8 cellular contexts compared by ENCODE assay signal in the genomic region with DNA sequence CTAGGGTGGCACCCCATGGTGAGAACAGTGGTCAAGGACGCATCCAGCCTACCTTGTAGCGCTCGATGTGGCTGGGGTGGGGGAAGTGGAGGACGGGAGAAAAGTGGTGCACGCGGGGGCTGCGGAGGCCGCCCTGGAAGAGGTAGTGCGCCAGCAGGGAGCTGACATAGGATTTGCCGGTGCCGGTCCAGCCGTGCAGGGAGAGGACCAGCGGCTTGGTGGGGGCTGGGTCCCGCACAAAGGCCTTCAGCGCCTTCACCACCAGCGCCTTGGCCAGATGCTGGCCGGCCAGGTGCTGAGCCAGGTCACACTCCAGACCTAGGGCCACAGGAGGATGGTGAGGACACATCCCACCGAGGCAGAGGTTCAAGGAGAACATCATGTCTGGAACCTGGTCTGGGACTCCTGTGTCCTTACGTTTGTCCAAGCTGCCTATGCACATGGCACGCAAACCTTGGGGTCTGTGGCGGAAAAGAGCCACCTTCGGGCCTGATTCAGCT. TPM values are rescaled to one million over a fixed set of nuclear protein-coding genes. Genes with fewer than 3 reads are reported as not detected.
DNase-seq lines count a peak whose midpoint lies in the region; FAIRE-seq and TF ChIP-seq lines count a peak whose summit lies in the region.

No MANE protein-coding gene starts in this region.

- peaks cover 4% of the 10 kb centered on the region for H3K4me1 ChIP-seq in ectodermal cell (ENCODE audit: control insufficient read depth, insufficient read depth, low read length)

- TF ChIP-seq CTCF in CD14-positive monocyte (IDR thresholded peaks at IDR 0.05) = no peak
- no peak for TF ChIP-seq CTCF in NB4 (IDR thresholded peaks at IDR 0.05; ENCODE audit: low read depth, low read length)
- no peak for TF ChIP-seq CTCF in neural cell (IDR thresholded peaks at IDR 0.05; ENCODE audit: poor library complexity, severe bottlenecking)

- no peak for FAIRE-seq in RCC 7860 (lab: Jason Lieb, UNC)

- WGBS in ectodermal cell, 2 experiments = 65 to 66% methylated on average over 22 of the region's 22 CpGs

- no peaks in the 10 kb centered on the region for H4K20me1 ChIP-seq in neural cell (ENCODE audit: insufficient read depth)

- H3K79me2 ChIP-seq in neural cell (replicated peaks; ENCODE audit: insufficient read depth, low read length) = peaks cover 3% of the 10 kb centered on the region

- peak overlapping the region; percentile 95 for H3K9ac ChIP-seq in neural cell (ENCODE audit: low read length)

- peak overlapping the region; percentile 64 for H3K4me2 ChIP-seq in neural cell (ENCODE audit: low read length)

- peak overlapping the region; percentile 55 for H3K4me3 ChIP-seq in NB4 (ENCODE audit: low read depth, low read length)
- peak overlapping the region; percentile 70 for H3K4me3 ChIP-seq in ectodermal cell (ENCODE audit: insufficient read depth, low read depth, low read length)
- peak overlapping the region; percentile 90 for H3K4me3 ChIP-seq in neural cell (ENCODE audit: low read length)

- no peak for TF ChIP-seq POLR2A in NB4 (IDR thresholded peaks at IDR 0.05; ENCODE audit: extremely low read depth, insufficient read length)

- TF ChIP-seq EP300 in neural cell (conservative IDR thresholded peaks at IDR 0.05; ENCODE audit: poor library complexity, severe bottlenecking) = no peak

- H3K4me1 Mint-ChIP-seq in CD14-positive monocyte = peaks cover 17% of the 10 kb centered on the region

- DNase-seq in CD14-positive monocyte (ENCODE audit: low spot score) (no peak), NB4 (ENCODE audit: low read depth) (no peak), NAMALWA (ENCODE audit: low spot score) (no peak), ureter (ENCODE audit: low spot score) (no peak), RCC 7860 (ENCODE audit: low spot score) (no peak)
- no peak for DNase-seq in stimulated activated naive CD4-positive, alpha-beta T cell treated with Interleukin-2 at 50 U/mL for 16 hours (lab: John Stamatoyannopoulos, UW)

- no peaks in the 10 kb centered on the region for H3F3A ChIP-seq in neural cell (ENCODE audit: insufficient read depth, low read length, poor library complexity, severe bottlenecking)

- TF ChIP-seq RAD21 in neural cell (conservative IDR thresholded peaks at IDR 0.05) = peak; percentile 92

- H3K27ac Mint-ChIP-seq in CD14-positive monocyte = peak overlapping the region; percentile 86 to 95 (median 90)

- H3K9me3 ChIP-seq in ectodermal cell (ENCODE audit: control insufficient read depth, low read length) (no peaks in the 10 kb centered on the region), neural cell (ENCODE audit: low read length) (no peaks in the 10 kb centered on the region)

- peaks cover 33 to 57% of the 10 kb centered on the region in 2 donors for H3K36me3 Mint-ChIP-seq in CD14-positive monocyte

- H3K27me3 ChIP-seq in ectodermal cell (ENCODE audit: control insufficient read depth, insufficient read depth, low read length, poor library complexity, severe bottlenecking) (no peaks in the 10 kb centered on the region), neural cell (ENCODE audit: insufficient read depth, low read depth, low read length) (no peaks in the 10 kb centered on the region)

- H3K4me3 Mint-ChIP-seq in CD14-positive monocyte = peak overlapping the region; percentile 75 to 81

- H3K27me3 Mint-ChIP-seq in CD14-positive monocyte (ENCODE audit: low read depth in 3 of 3) = peaks cover 0 to 3% (median 0%) of the 10 kb centered on the region in 3 donors

- intact Hi-C loops in CD14-positive monocyte (cut with micrococcal nuclease) = loop anchor here in 1 of 2 donors (1.0 to 5.0 kb wide), 4 partner anchors 37 to 229 kb away; no protein-coding TSS in a partner anchor

- no peak overlapping the region for H3K27ac ChIP-seq in ectodermal cell (ENCODE audit: insufficient read depth, low read depth, low read length, poor library complexity, severe bottlenecking)
- H3K27ac ChIP-seq in neural cell (ENCODE audit: low read length) = peak overlapping the region; percentile 97

- no peaks in the 10 kb centered on the region for H3K9me2 ChIP-seq in neural cell (ENCODE audit: insufficient read depth, low read length)

- peaks cover 0 to 1% (median 0%) of the 10 kb centered on the region in 7 donors for H3K9me3 Mint-ChIP-seq in CD14-positive monocyte

- H2AFZ ChIP-seq in neural cell (ENCODE audit: low read depth, low read length) = peak overlapping the region; percentile 59

- H3K36me3 ChIP-seq in ectodermal cell (ENCODE audit: control insufficient read depth, insufficient read depth, low read length) (no peaks in the 10 kb centered on the region), neural cell (ENCODE audit: insufficient read depth, low read length) (no peaks in the 10 kb centered on the region)

TF ChIP-seq in neural cell, 6 proteins besides CTCF, POLR2A, EP300 and RAD21:
- TF ChIP-seq, protein P1, sequence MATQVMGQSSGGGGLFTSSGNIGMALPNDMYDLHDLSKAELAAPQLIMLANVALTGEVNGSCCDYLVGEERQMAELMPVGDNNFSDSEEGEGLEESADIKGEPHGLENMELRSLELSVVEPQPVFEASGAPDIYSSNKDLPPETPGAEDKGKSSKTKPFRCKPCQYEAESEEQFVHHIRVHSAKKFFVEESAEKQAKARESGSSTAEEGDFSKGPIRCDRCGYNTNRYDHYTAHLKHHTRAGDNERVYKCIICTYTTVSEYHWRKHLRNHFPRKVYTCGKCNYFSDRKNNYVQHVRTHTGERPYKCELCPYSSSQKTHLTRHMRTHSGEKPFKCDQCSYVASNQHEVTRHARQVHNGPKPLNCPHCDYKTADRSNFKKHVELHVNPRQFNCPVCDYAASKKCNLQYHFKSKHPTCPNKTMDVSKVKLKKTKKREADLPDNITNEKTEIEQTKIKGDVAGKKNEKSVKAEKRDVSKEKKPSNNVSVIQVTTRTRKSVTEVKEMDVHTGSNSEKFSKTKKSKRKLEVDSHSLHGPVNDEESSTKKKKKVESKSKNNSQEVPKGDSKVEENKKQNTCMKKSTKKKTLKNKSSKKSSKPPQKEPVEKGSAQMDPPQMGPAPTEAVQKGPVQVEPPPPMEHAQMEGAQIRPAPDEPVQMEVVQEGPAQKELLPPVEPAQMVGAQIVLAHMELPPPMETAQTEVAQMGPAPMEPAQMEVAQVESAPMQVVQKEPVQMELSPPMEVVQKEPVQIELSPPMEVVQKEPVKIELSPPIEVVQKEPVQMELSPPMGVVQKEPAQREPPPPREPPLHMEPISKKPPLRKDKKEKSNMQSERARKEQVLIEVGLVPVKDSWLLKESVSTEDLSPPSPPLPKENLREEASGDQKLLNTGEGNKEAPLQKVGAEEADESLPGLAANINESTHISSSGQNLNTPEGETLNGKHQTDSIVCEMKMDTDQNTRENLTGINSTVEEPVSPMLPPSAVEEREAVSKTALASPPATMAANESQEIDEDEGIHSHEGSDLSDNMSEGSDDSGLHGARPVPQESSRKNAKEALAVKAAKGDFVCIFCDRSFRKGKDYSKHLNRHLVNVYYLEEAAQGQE (IDR thresholded peaks at IDR 0.05; ENCODE audit: borderline replicate concordance) = no peak
- TF ChIP-seq EZH2 (IDR thresholded peaks at IDR 0.05; ENCODE audit: borderline replicate concordance, insufficient read depth, low read length, poor library complexity, severe bottlenecking) (no peak), SMC3 (conservative IDR thresholded peaks at IDR 0.05; ENCODE audit: poor library complexity) (peak; percentile 88), POLR2AphosphoS5 (IDR thresholded peaks at IDR 0.05) (no peak), MXI1 (conservative IDR thresholded peaks at IDR 0.05; ENCODE audit: poor library complexity, severe bottlenecking) (peak; percentile 61), TAF1 (IDR thresholded peaks at IDR 0.05; ENCODE audit: low read depth) (no peak)

RNA-seq across cellular contexts. Expression of a gene that starts 0.8 kb away (rescaled TPM):
- polyA plus RNA-seq in CD14-positive monocyte (10 to 100 TPM; 57.4 to 60.0 TPM), neural cell (54.1 and 59.7 TPM in 2 replicates)
- polyA plus RNA-seq in ectodermal cell (2013, experiment 1 of 4) = 18.6 TPM
- 20.0 TPM for polyA plus RNA-seq in ectodermal cell (2013, experiment 2 of 4)
- polyA plus RNA-seq in ectodermal cell (2013, experiment 3 of 4) = 22.1 TPM
- 24.2 TPM for polyA plus RNA-seq in ectodermal cell (2013, experiment 4 of 4)
- 19.9 and 22.4 TPM in 2 replicates for polyA minus RNA-seq in neural cell
- 9.9 TPM for total RNA-seq in ureter

RNA-seq across cellular contexts. Expression of a gene that starts 18.4 kb away (rescaled TPM):
- under 1 TPM in 1 of 2 donors, not detected in 1; 0.04 TPM for polyA plus RNA-seq in CD14-positive monocyte
- polyA plus RNA-seq in ectodermal cell (2013, experiment 1 of 4) = not detected
- polyA plus RNA-seq in ectodermal cell (2013, experiment 2 of 4) = not detected
- not detected for polyA plus RNA-seq in ectodermal cell (2013, experiment 3 of 4)
- not detected for polyA plus RNA-seq in ectodermal cell (2013, experiment 4 of 4)
- polyA plus RNA-seq in neural cell = 0.11 and 0.26 TPM in 2 replicates
- not detected in 2 replicates for polyA minus RNA-seq in neural cell
- 0.34 TPM for total RNA-seq in ureter

RNA-seq across cellular contexts. Expression of a gene that starts 18.8 kb away (rescaled TPM):
- polyA plus RNA-seq in CD14-positive monocyte (10 to 100 TPM; 19.5 to 19.9 TPM), neural cell (20.0 and 21.9 TPM in 2 replicates)
- polyA plus RNA-seq in ectodermal cell (2013, experiment 1 of 4) = 5.6 TPM
- polyA plus RNA-seq in ectodermal cell (2013, experiment 2 of 4) = 4.5 TPM
- polyA plus RNA-seq in ectodermal cell (2013, experiment 3 of 4) = 5.8 TPM
- polyA plus RNA-seq in ectodermal cell (2013, experiment 4 of 4) = 5.7 TPM
- 11.7 and 12.8 TPM in 2 replicates for polyA minus RNA-seq in neural cell
- total RNA-seq in ureter = 12.5 TPM

RNA-seq across cellular contexts. Expression of a gene that starts 27.5 kb away (rescaled TPM):
- polyA plus RNA-seq in CD14-positive monocyte = under 1 TPM; 0.06 to 0.09 TPM
- 0.41 TPM for polyA plus RNA-seq in ectodermal cell (2013, experiment 1 of 4)
- 0.27 TPM for polyA plus RNA-seq in ectodermal cell (2013, experiment 2 of 4)
- polyA plus RNA-seq in ectodermal cell (2013, experiment 3 of 4) = 0.43 TPM
- polyA plus RNA-seq in ectodermal cell (2013, experiment 4 of 4) = 0.08 TPM
- 1.3 and 1.6 TPM in 2 replicates for polyA plus RNA-seq in neural cell
- not detected in 2 replicates for polyA minus RNA-seq in neural cell
- total RNA-seq in ureter = 1.5 TPM

RNA-seq across cellular contexts. Expression of a gene that starts 44.2 kb away (rescaled TPM):
- polyA plus RNA-seq in CD14-positive monocyte = 10 to 100 TPM; 11.5 to 20.5 TPM
- polyA plus RNA-seq in ectodermal cell (2013, experiment 1 of 4) = 1.8 TPM
- 1.1 TPM for polyA plus RNA-seq in ectodermal cell (2013, experiment 2 of 4)
- 2.0 TPM for polyA plus RNA-seq in ectodermal cell (2013, experiment 3 of 4)
- 2.3 TPM for polyA plus RNA-seq in ectodermal cell (2013, experiment 4 of 4)
- polyA plus RNA-seq in neural cell = 14.5 and 19.4 TPM in 2 replicates
- 19.2 and 23.9 TPM in 2 replicates for polyA minus RNA-seq in neural cell
- 15.7 TPM for total RNA-seq in ureter
